ENCODE assay signal across 19 cellular contexts in the genomic region with DNA sequence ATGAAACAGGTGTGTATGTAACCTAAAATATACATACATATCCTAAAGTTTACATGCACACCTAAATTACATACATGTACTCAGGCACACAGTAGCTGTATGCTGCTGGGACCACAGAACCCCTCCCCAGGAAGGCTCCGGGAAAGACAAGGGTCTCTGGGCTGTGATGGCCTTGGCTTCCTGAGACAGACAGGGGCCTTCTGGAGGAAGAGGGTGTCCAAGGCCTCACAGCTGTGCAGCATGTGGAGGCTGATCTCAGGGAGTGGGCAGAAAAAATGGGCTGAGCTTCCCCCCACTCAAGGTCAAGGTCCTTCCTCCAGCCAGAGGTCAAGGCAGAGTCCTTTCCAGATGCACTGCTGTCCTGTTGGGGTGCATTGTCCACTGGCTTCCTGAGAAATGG.
"Had no signal": no experiment of that assay in that cellular context is flagged by ENCODE, and none has a peak within 500 bp of the region (broad histone marks: within the 10 kb centered on the region; RNA-seq: fewer than 3 reads in every experiment).

No MANE protein-coding gene starts in this region.

- H3K36me3 ChIP-seq: esophagus squamous epithelium, gastrocnemius medialis, heart right ventricle, left lung, lower lobe of right lung had no signal

- H3K4me3 ChIP-seq: coronary artery, dorsolateral prefrontal cortex, esophagus squamous epithelium, gastrocnemius medialis, heart right ventricle, left lung, lower lobe of right lung, mucosa of descending colon had no signal

- H3K27ac ChIP-seq: coronary artery, dorsolateral prefrontal cortex, esophagus squamous epithelium, gastrocnemius medialis, heart right ventricle, left lung, lower lobe of right lung had no signal

- H3K9me3 ChIP-seq: esophagus squamous epithelium, gastrocnemius medialis, left lung, lower lobe of right lung, mucosa of descending colon had no signal

- H3K27me3 ChIP-seq: esophagus squamous epithelium, left lung had no signal

- H3K4me1 ChIP-seq: gastrocnemius medialis, left lung, lower lobe of right lung had no signal

- DNase-seq: dermis blood vessel endothelial cell; dorsolateral prefrontal cortex; effector CD4-positive, alpha-beta T cell; effector memory CD4-positive, alpha-beta T cell; esophagus squamous epithelium; foreskin fibroblast; foreskin melanocyte; gastrocnemius medialis; glutamatergic neuron; heart right ventricle; hippocampal formation; left cardiac atrium; left lung; left ventricle myocardium superior; lower lobe of right lung; mesenchymal stem cell; mucosa of descending colon; naive thymus-derived CD4-positive, alpha-beta T cell had no signal
